18 cellular contexts compared by ENCODE assay signal in the genomic region with DNA sequence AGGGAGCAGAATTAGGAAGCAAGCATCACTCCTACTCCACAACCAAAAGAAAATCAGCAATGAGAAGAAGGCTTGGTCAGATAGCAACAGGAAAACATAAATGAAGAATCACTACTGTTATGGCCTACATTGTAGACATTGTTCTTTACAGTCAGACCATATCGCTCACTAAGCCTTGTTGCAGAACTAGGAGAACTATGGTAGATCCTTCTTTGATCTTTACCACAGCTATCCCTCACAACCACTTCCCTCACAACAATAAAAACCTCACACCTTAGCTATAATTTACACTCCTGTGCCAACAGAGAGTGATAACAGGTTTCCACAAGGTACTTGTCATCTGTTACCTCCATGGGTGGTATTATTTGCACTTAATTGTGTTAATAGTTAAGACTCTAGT.
DNase-seq lines count a peak whose midpoint lies in the region; ATAC-seq and TF ChIP-seq lines count a peak whose summit lies in the region.
"Had no signal": no experiment of that assay in that cellular context is flagged by ENCODE, and none has a peak within 500 bp of the region (broad histone marks: within the 10 kb centered on the region; RNA-seq: fewer than 3 reads in every experiment).

No MANE protein-coding gene starts in this region.

- no peak overlapping the region for H3K4me3 ChIP-seq in psoas muscle
- H3K4me3 ChIP-seq: GM23248 had no signal

- no peaks in the 10 kb centered on the region for H3K9me3 Mint-ChIP-seq in activated CD8-positive, alpha-beta T cell treated with anti-CD3 and anti-CD28 coated beads, Interleukin-2, amount 10 ng/mL, durations not matched to agents 7 days and 5 days (ENCODE audit: insufficient read depth)
- H3K9me3 Mint-ChIP-seq in activated CD8-positive, alpha-beta T cell treated with anti-CD3 and anti-CD28 coated beads for 36 hours = no peaks in the 10 kb centered on the region
- no peaks in the 10 kb centered on the region for H3K9me3 Mint-ChIP-seq in activated naive CD8-positive, alpha-beta T cell treated with anti-CD3 and anti-CD28 coated beads, Interleukin-2, amount 10 ng/mL, durations not matched to agents 7 days and 5 days
- H3K9me3 Mint-ChIP-seq: CD14-positive monocyte; CD8-positive, alpha-beta T cell had no signal

- no peak overlapping the region for H3K4me3 Mint-ChIP-seq in activated CD8-positive, alpha-beta T cell treated with anti-CD3 and anti-CD28 coated beads, Interleukin-2, amount 10 ng/mL, durations not matched to agents 7 days and 5 days
- H3K4me3 Mint-ChIP-seq in activated CD8-positive, alpha-beta T cell treated with anti-CD3 and anti-CD28 coated beads for 36 hours = no peak overlapping the region
- H3K4me3 Mint-ChIP-seq in activated naive CD8-positive, alpha-beta T cell treated with anti-CD3 and anti-CD28 coated beads, Interleukin-2, amount 10 ng/mL, durations not matched to agents 7 days and 5 days = peak overlapping the region; percentile 9
- H3K4me3 Mint-ChIP-seq: CD8-positive, alpha-beta T cell had no signal

- ATAC-seq in activated CD8-positive, alpha-beta T cell treated with anti-CD3 and anti-CD28 coated beads, Interleukin-2, amount 10 ng/mL, durations not matched to agents 7 days and 5 days = peak; percentile 47
- ATAC-seq in activated CD8-positive, alpha-beta T cell treated with anti-CD3 and anti-CD28 coated beads for 36 hours = no peak
- peak; percentile 65 for ATAC-seq in activated naive CD8-positive, alpha-beta T cell treated with anti-CD3 and anti-CD28 coated beads, Interleukin-2, amount 10 ng/mL, durations not matched to agents 7 days and 5 days (ENCODE audit: low read depth)
- ATAC-seq in psoas muscle = no peak
- ATAC-seq: CD8-positive, alpha-beta T cell had no signal

- no peak for TF ChIP-seq CTCF in activated CD8-positive, alpha-beta T cell treated with anti-CD3 and anti-CD28 coated beads for 36 hours (IDR thresholded peaks at IDR 0.05)
- TF ChIP-seq CTCF in psoas muscle (IDR thresholded peaks at IDR 0.05) = no peak

- intact Hi-C loops in activated CD8-positive, alpha-beta T cell treated with anti-CD3 and anti-CD28 coated beads for 36 hours (cut with micrococcal nuclease) = no loop called here
- intact Hi-C loops in psoas muscle (cut with DNase I) = no loop called here

- no peak overlapping the region for H3K27ac Mint-ChIP-seq in activated CD8-positive, alpha-beta T cell treated with anti-CD3 and anti-CD28 coated beads, Interleukin-2, amount 10 ng/mL, durations not matched to agents 7 days and 5 days
- H3K27ac Mint-ChIP-seq in activated CD8-positive, alpha-beta T cell treated with anti-CD3 and anti-CD28 coated beads for 36 hours = no peak overlapping the region
- no peak overlapping the region for H3K27ac Mint-ChIP-seq in activated naive CD8-positive, alpha-beta T cell treated with anti-CD3 and anti-CD28 coated beads, Interleukin-2, amount 10 ng/mL, durations not matched to agents 7 days and 5 days
- H3K27ac Mint-ChIP-seq: CD8-positive, alpha-beta T cell had no signal

- no peaks in the 10 kb centered on the region for H3K36me3 Mint-ChIP-seq in activated CD8-positive, alpha-beta T cell treated with anti-CD3 and anti-CD28 coated beads, Interleukin-2, amount 10 ng/mL, durations not matched to agents 7 days and 5 days (ENCODE audit: low read depth)
- H3K36me3 Mint-ChIP-seq in activated CD8-positive, alpha-beta T cell treated with anti-CD3 and anti-CD28 coated beads for 36 hours (ENCODE audit: low read depth) = no peaks in the 10 kb centered on the region
- H3K36me3 Mint-ChIP-seq in activated naive CD8-positive, alpha-beta T cell treated with anti-CD3 and anti-CD28 coated beads, Interleukin-2, amount 10 ng/mL, durations not matched to agents 7 days and 5 days = no peaks in the 10 kb centered on the region
- H3K36me3 Mint-ChIP-seq: CD14-positive monocyte; CD8-positive, alpha-beta T cell had no signal

- H3K27me3 ChIP-seq in psoas muscle (ENCODE audit: insufficient read depth in 3 of 3, low read length in 2 of 3) = no peaks in the 10 kb centered on the region

- no peaks in the 10 kb centered on the region for H3K4me1 ChIP-seq in psoas muscle

- peaks cover 15% of the 10 kb centered on the region for H3K27me3 Mint-ChIP-seq in activated CD8-positive, alpha-beta T cell treated with anti-CD3 and anti-CD28 coated beads, Interleukin-2, amount 10 ng/mL, durations not matched to agents 7 days and 5 days (ENCODE audit: low read depth)
- H3K27me3 Mint-ChIP-seq in activated CD8-positive, alpha-beta T cell treated with anti-CD3 and anti-CD28 coated beads for 36 hours = peaks cover 18% of the 10 kb centered on the region
- H3K27me3 Mint-ChIP-seq in activated naive CD8-positive, alpha-beta T cell treated with anti-CD3 and anti-CD28 coated beads, Interleukin-2, amount 10 ng/mL, durations not matched to agents 7 days and 5 days = peaks cover 13% of the 10 kb centered on the region

- H3K36me3 ChIP-seq in psoas muscle (ENCODE audit: insufficient read depth in 1 of 2, low read depth in 1 of 2) = no peaks in the 10 kb centered on the region

- no peaks in the 10 kb centered on the region for H3K9me3 ChIP-seq in psoas muscle

- H3K27ac ChIP-seq in cingulate gyrus (ENCODE audit: low read depth, low read length) (peak overlapping the region; percentile 63), psoas muscle (no peak overlapping the region)
- H3K27ac ChIP-seq: 22Rv1, GM23248 had no signal

- CTCF ChIA-PET in activated CD8-positive, alpha-beta T cell treated with anti-CD3 and anti-CD28 coated beads, Interleukin-2, amount 10 ng/mL, durations not matched to agents 7 days and 5 days (lab: Charles Lee) = no interaction called here
- CTCF ChIA-PET in activated CD8-positive, alpha-beta T cell treated with anti-CD3 and anti-CD28 coated beads for 36 hours (lab: Charles Lee) = no interaction called here

- H3K4me1 Mint-ChIP-seq in activated CD8-positive, alpha-beta T cell treated with anti-CD3 and anti-CD28 coated beads, Interleukin-2, amount 10 ng/mL, durations not matched to agents 7 days and 5 days (ENCODE audit: low read depth) = peaks cover 27% of the 10 kb centered on the region
- peaks cover 38% of the 10 kb centered on the region for H3K4me1 Mint-ChIP-seq in activated CD8-positive, alpha-beta T cell treated with anti-CD3 and anti-CD28 coated beads for 36 hours (ENCODE audit: low read depth)
- H3K4me1 Mint-ChIP-seq in activated naive CD8-positive, alpha-beta T cell treated with anti-CD3 and anti-CD28 coated beads, Interleukin-2, amount 10 ng/mL, durations not matched to agents 7 days and 5 days = peaks cover 27% of the 10 kb centered on the region
- H3K4me1 Mint-ChIP-seq: CD14-positive monocyte had no signal

- POLR2A ChIA-PET in activated CD8-positive, alpha-beta T cell treated with anti-CD3 and anti-CD28 coated beads, Interleukin-2, amount 10 ng/mL, durations not matched to agents 7 days and 5 days (lab: Charles Lee) = no interaction called here
- POLR2A ChIA-PET in activated CD8-positive, alpha-beta T cell treated with anti-CD3 and anti-CD28 coated beads for 36 hours (lab: Charles Lee) = no interaction called here
- POLR2A ChIA-PET in activated naive CD8-positive, alpha-beta T cell treated with anti-CD3 and anti-CD28 coated beads, Interleukin-2, amount 10 ng/mL, durations not matched to agents 7 days and 5 days (lab: Charles Lee) = no interaction called here

- 73 to 88% (median 79%) methylated on average over 1 of the region's 1 CpG for WGBS in psoas muscle, 3 donors

- no peak for DNase-seq in activated CD8-positive, alpha-beta T cell treated with anti-CD3 and anti-CD28 coated beads, Interleukin-2, amount 10 ng/mL, durations not matched to agents 7 days and 5 days
- no peak for DNase-seq in activated CD8-positive, alpha-beta T cell treated with anti-CD3 and anti-CD28 coated beads for 36 hours
- no peak for DNase-seq in activated naive CD8-positive, alpha-beta T cell treated with anti-CD3 and anti-CD28 coated beads, Interleukin-2, amount 10 ng/mL, durations not matched to agents 7 days and 5 days
- DNase-seq in psoas muscle (no peak), NCI-H774 (lab: John Stamatoyannopoulos, UW) (no peak), NCI-H510A treated with DMSO at 0.1 percent for 48 hours (lab: John Stamatoyannopoulos, UW) (no peak), NCI-H2029 (lab: John Stamatoyannopoulos, UW) (no peak)
- DNase-seq: CD8-positive, alpha-beta T cell; COR-L47; DMS153; DMS79 treated with DMSO at 0.1 percent for 48 hours; EL; GDM1; IMR-90 had no signal

Comparison
In these comparisons a context has a peak if more than half of its experiments do, and no peak if none do; other contexts are left out.
1. ATAC-seq: peak in activated CD8-positive, alpha-beta T cell treated with anti-CD3 and anti-CD28 coated beads, Interleukin-2, amount 10 ng/mL, durations not matched to agents 7 days and 5 days (single experiment) and activated naive CD8-positive, alpha-beta T cell treated with anti-CD3 and anti-CD28 coated beads, Interleukin-2, amount 10 ng/mL, durations not matched to agents 7 days and 5 days (single experiment); none in activated CD8-positive, alpha-beta T cell treated with anti-CD3 and anti-CD28 coated beads for 36 hours (single experiment) and psoas muscle (0 of 4).